In the genomic region with DNA sequence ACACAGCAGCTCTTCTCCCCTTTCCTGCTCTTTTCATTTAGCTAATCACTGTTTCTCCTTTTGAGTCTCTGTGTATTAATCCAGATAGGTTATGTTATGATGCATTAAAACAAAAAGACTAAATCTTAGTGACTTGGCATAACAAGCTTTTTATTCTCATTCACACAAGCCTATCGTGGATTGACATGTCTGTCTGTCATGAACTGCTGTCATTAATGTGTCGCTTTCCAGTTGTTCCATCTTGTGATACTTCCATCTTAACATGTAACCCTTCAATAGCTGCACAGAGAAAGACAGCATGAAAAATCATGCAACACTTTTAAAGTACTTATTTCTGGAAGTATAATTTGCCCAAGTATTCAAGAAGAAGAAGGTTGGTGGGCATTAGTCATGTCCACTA, we compare ENCODE assay signal across 4 cellular contexts.
"Had no signal": no experiment of that assay in that cellular context is flagged by ENCODE, and none has a peak within 500 bp of the region (broad histone marks: within the 10 kb centered on the region; RNA-seq: fewer than 3 reads in every experiment).

No MANE protein-coding gene starts in this region.

- H3K27ac Mint-ChIP-seq: IgD-negative memory B cell had no signal

- H3K4me1 Mint-ChIP-seq: IgD-negative memory B cell had no signal

- H3K4me3 ChIP-seq: K562 had no signal

- H3K36me3 Mint-ChIP-seq: IgD-negative memory B cell had no signal

- DNase-seq: IMR-90 had no signal

- H3K27ac ChIP-seq: HL-60 had no signal

- H3K4me3 Mint-ChIP-seq: IgD-negative memory B cell had no signal

- H3K27me3 Mint-ChIP-seq: IgD-negative memory B cell had no signal
